In genomic region chr2:106534471-106534870, GRCh38 we compare ENCODE assay signal across 16 cellular contexts. TPM values are rescaled to one million over a fixed set of nuclear protein-coding genes. Genes with fewer than 3 reads are reported as not detected.
DNase-seq lines count a peak whose midpoint lies in the region; ATAC-seq and TF ChIP-seq lines count a peak whose summit lies in the region.
"Had no signal": no experiment of that assay in that cellular context is flagged by ENCODE, and none has a peak within 500 bp of the region (broad histone marks: within the 10 kb centered on the region; RNA-seq: fewer than 3 reads in every experiment).

No MANE protein-coding gene starts in this region.

- no peaks in the 10 kb centered on the region for H3K36me3 Mint-ChIP-seq in glutamatergic neuron (ENCODE audit: unreplicated experiment)
- no peaks in the 10 kb centered on the region for H3K36me3 Mint-ChIP-seq in natural killer cell treated with Interleukin-12 subunit alpha and Interleukin-12 subunit beta and Interleukin-15 and Interleukin-18, amount 100 ng/mL, for 72 hours
- H3K36me3 Mint-ChIP-seq: CD4-positive, alpha-beta memory T cell had no signal

- peaks cover 10% of the 10 kb centered on the region for H3K4me1 Mint-ChIP-seq in glutamatergic neuron (ENCODE audit: low read depth, unreplicated experiment)
- H3K4me1 Mint-ChIP-seq in natural killer cell treated with Interleukin-12 subunit alpha and Interleukin-12 subunit beta and Interleukin-15 and Interleukin-18, amount 100 ng/mL, for 72 hours (ENCODE audit: low read depth in 2 of 2): no peaks in the 10 kb centered on the region
- H3K4me1 Mint-ChIP-seq: CD4-positive, alpha-beta memory T cell had no signal

- no peak overlapping the region for H3K27ac Mint-ChIP-seq in glutamatergic neuron (ENCODE audit: unreplicated experiment)
- no peak overlapping the region for H3K27ac Mint-ChIP-seq in natural killer cell treated with Interleukin-12 subunit alpha and Interleukin-12 subunit beta and Interleukin-15 and Interleukin-18, amount 100 ng/mL, for 72 hours
- H3K27ac Mint-ChIP-seq: CD4-positive, alpha-beta memory T cell; HFFc6 had no signal

- no peaks in the 10 kb centered on the region for H4K20me1 ChIP-seq in osteoblast (ENCODE audit: insufficient read depth, low read length)

- H3K4me3 Mint-ChIP-seq in glutamatergic neuron (ENCODE audit: unreplicated experiment): no peak overlapping the region
- H3K4me3 Mint-ChIP-seq in natural killer cell treated with Interleukin-12 subunit alpha and Interleukin-12 subunit beta and Interleukin-15 and Interleukin-18, amount 100 ng/mL, for 72 hours: no peak overlapping the region
- H3K4me3 Mint-ChIP-seq: CD4-positive, alpha-beta memory T cell; HFFc6 had no signal

- H3K9me3 Mint-ChIP-seq in glutamatergic neuron (ENCODE audit: unreplicated experiment): no peaks in the 10 kb centered on the region
- no peaks in the 10 kb centered on the region for H3K9me3 Mint-ChIP-seq in natural killer cell treated with Interleukin-12 subunit alpha and Interleukin-12 subunit beta and Interleukin-15 and Interleukin-18, amount 100 ng/mL, for 72 hours
- H3K9me3 Mint-ChIP-seq: HFFc6 had no signal

- H3K4me2 ChIP-seq in osteoblast (ENCODE audit: insufficient read depth, low read length): no peak overlapping the region

- no peaks in the 10 kb centered on the region for H3K9me3 ChIP-seq in osteoblast (ENCODE audit: low read depth, low read length)
- H3K9me3 ChIP-seq: HAP-1 had no signal

- peak; percentile 24 for DNase-seq in NCI-H2171 (lab: John Stamatoyannopoulos, UW)
- peak; percentile 58 for DNase-seq in glutamatergic neuron
- DNase-seq in osteoblast (ENCODE audit: insufficient read length, low spot score, missing footprints): peak; percentile 50
- DNase-seq in activated gamma-delta T cell treated with Interleukin-2 at 50 U/mL for 16 hours: no peak
- no peak for DNase-seq in natural killer cell treated with Interleukin-12 subunit alpha and Interleukin-12 subunit beta and Interleukin-15 and Interleukin-18, amount 100 ng/mL, for 72 hours (ENCODE audit: low spot score)
- no peak for DNase-seq in activated naive CD4-positive, alpha-beta T cell (lab: John Stamatoyannopoulos, UW)
- DNase-seq: C1 segment of cervical spinal cord; Calu3; CD4-positive, alpha-beta memory T cell; COR-L47; DND-41; HFFc6 had no signal

- no peaks in the 10 kb centered on the region for H3K79me2 ChIP-seq in osteoblast (ENCODE audit: insufficient read depth, low read length)

- no peaks in the 10 kb centered on the region for H3K36me3 ChIP-seq in osteoblast (ENCODE audit: insufficient read depth, low read length)
- H3K36me3 ChIP-seq: HAP-1 had no signal

- no peak for TF ChIP-seq CTCF in glutamatergic neuron (IDR thresholded peaks at IDR 0.05; ENCODE audit: partially characterized antibody, unreplicated experiment)
- no peak for TF ChIP-seq CTCF in osteoblast (IDR thresholded peaks at IDR 0.05; ENCODE audit: extremely low read depth, low read depth, low read length)

- no peak overlapping the region for H3K4me3 ChIP-seq in osteoblast (ENCODE audit: insufficient read depth, low read length)
- H3K4me3 ChIP-seq: HAP-1 had no signal

- no peak overlapping the region for H2AFZ ChIP-seq in osteoblast (ENCODE audit: low read length)

- H3K4me1 ChIP-seq in osteoblast (ENCODE audit: insufficient read depth, low read length): no peaks in the 10 kb centered on the region
- H3K4me1 ChIP-seq: HAP-1 had no signal

- no peak overlapping the region for H3K27ac ChIP-seq in osteoblast (ENCODE audit: low read depth, low read length)

- no peak for ATAC-seq in natural killer cell treated with Interleukin-12 subunit alpha and Interleukin-12 subunit beta and Interleukin-15 and Interleukin-18, amount 100 ng/mL, for 72 hours

- no peaks in the 10 kb centered on the region for H3K27me3 ChIP-seq in osteoblast (ENCODE audit: insufficient read depth, low read length)

- H3K27me3 Mint-ChIP-seq in glutamatergic neuron (ENCODE audit: unreplicated experiment): peaks cover 5% of the 10 kb centered on the region
- peaks cover 14 to 32% of the 10 kb centered on the region in 2 donors for H3K27me3 Mint-ChIP-seq in natural killer cell treated with Interleukin-12 subunit alpha and Interleukin-12 subunit beta and Interleukin-15 and Interleukin-18, amount 100 ng/mL, for 72 hours

RNA-seq across cellular contexts. Expression of gene CD8B2, which starts 47.3 kb away (rescaled TPM):
- total RNA-seq in glutamatergic neuron (ENCODE audit: unreplicated experiment) (not detected), osteoblast (not detected in 2 replicates)
- total RNA-seq in natural killer cell treated with Interleukin-12 subunit alpha and Interleukin-12 subunit beta and Interleukin-15 and Interleukin-18, amount 100 ng/mL, for 72 hours: under 1 TPM; 0.10 to 0.61 TPM
- total RNA-seq: A172; A673; Calu3; CD4-positive, alpha-beta memory T cell; H1; HFFc6 had no signal

Comparison
In these comparisons a context has a peak if more than half of its experiments do, and no peak if none do; other contexts are left out.
1. DNase-seq: peak in NCI-H2171 (single experiment), glutamatergic neuron (single experiment) and osteoblast (single experiment); none in activated gamma-delta T cell treated with Interleukin-2 at 50 U/mL for 16 hours (single experiment), natural killer cell treated with Interleukin-12 subunit alpha and Interleukin-12 subunit beta and Interleukin-15 and Interleukin-18, amount 100 ng/mL, for 72 hours (single experiment) and activated naive CD4-positive, alpha-beta T cell (0 of 4).